8 cellular contexts compared by ENCODE assay signal in the genomic region with DNA sequence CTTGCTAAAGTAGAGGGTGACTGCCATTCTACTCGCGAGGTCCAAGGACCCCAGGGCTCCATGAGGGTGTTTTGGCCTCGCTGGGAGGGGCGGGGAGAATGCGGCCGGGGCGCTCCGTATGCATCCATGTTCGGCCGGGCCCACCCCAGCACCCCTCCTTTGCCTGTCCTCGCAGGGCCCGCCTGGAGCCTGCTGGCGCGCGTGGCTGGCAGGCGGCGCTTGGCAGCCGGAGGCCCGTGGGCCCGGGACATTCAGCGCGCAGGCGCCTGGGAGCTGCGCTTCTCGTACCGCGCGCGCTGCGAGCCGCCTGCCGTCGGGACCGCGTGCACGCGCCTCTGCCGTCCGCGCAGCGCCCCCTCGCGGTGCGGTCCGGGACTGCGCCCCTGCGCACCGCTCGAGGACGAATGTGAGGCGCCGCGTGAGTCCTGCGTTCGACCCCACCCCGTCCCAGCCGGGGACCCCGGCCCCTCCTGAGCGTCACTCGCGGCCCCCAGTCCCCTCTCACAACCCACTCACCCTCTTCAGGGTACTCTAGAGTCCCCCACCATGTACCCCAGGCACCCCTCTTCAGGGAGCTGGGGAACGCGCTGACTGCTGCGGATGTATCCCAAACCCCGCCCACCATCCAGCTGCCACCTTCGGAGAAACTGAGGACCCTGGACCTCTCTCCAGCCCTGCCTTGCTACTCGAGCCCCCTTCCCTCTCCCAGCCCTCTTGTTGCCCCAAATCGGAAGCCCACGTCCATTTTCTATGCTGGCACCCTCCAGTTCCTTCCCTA. TPM values are rescaled to one million over a fixed set of nuclear protein-coding genes. Genes with fewer than 3 reads are reported as not detected.
DNase-seq lines count a peak whose midpoint lies in the region; ATAC-seq and TF ChIP-seq lines count a peak whose summit lies in the region.

No MANE protein-coding gene starts in this region.

- peaks cover 13% of the 10 kb centered on the region for H3K36me3 Mint-ChIP-seq in brain

- peak overlapping the region in 2 of 5 experiments; percentile 2 to 24 for H3K27ac Mint-ChIP-seq in brain

- POLR2A ChIA-PET in BJ (lab: Charles Lee) = no interaction called here

- H3K36me3 ChIP-seq in BJ (ENCODE audit: control insufficient read depth, insufficient read depth, low read length) = no peaks in the 10 kb centered on the region
- H3K36me3 ChIP-seq in WERI-Rb-1 = peaks cover 22% of the 10 kb centered on the region

- peaks cover 0 to 5% (median 3%) of the 10 kb centered on the region in 5 experiments for H3K9me3 Mint-ChIP-seq in brain

- H3K4me3 ChIP-seq in BJ (ENCODE audit: low read depth, low read length) (no peak overlapping the region), WERI-Rb-1 (ENCODE audit: low read depth, low read length) (no peak overlapping the region)

- DNase-seq in BJ (ENCODE audit: low read depth) (no peak), HuH-7 (ENCODE audit: low spot score) (peak; percentile 96), WERI-Rb-1 (peak; percentile 76), left colon (peak; percentile 37 to 62), Ammon's horn (ENCODE audit: low spot score) (no peak), NCI-H2029 treated with DMSO at 0.1 percent for 48 hours (lab: John Stamatoyannopoulos, UW) (no peak)
- peak; percentile 38 for DNase-seq in stimulated activated CD8-positive, alpha-beta memory T cell treated with anti-CD3 and anti-CD28 coated beads, Interleukin-12 subunit alpha, Interleukin-12 subunit beta, amount 100 ng/mL, for 24 hours (ENCODE audit: extremely low read depth)

- TF ChIP-seq CTCF in BJ (IDR thresholded peaks at IDR 0.05; ENCODE audit: insufficient read depth, low read depth, low read length) = peak; percentile 50
- peak; percentile 85 for TF ChIP-seq CTCF in WERI-Rb-1 (IDR thresholded peaks at IDR 0.05; ENCODE audit: low read depth, low read length)
- peak; percentile 57 to 81 for TF ChIP-seq CTCF in brain (conservative IDR thresholded peaks at IDR 0.05)

- H3K27me3 ChIP-seq in BJ (ENCODE audit: control insufficient read depth, insufficient read depth, low read length) (peaks cover 24% of the 10 kb centered on the region), WERI-Rb-1 (ENCODE audit: insufficient read depth, low read depth, severe bottlenecking) (no peaks in the 10 kb centered on the region)

- ATAC-seq in left colon = peak; percentile 71

- H3K27me3 Mint-ChIP-seq in brain = peaks cover 43% of the 10 kb centered on the region

- H3K27ac ChIP-seq in WERI-Rb-1 = 0 out of 2 replicates have a peak overlapping the region, but pooled peaks have one; percentile 46

- no peaks in the 10 kb centered on the region for H3K9me3 ChIP-seq in WERI-Rb-1 (ENCODE audit: severe bottlenecking)

- intact Hi-C loops in left colon (cut with DNase I, micrococcal nuclease) = no loop called here

- H3K4me3 Mint-ChIP-seq in brain = peak overlapping the region in 3 of 5 experiments; percentile 1 to 36 (median 18)

- peaks cover 41% of the 10 kb centered on the region for H3K4me1 Mint-ChIP-seq in brain

- CTCF ChIA-PET in BJ (lab: Yijun Ruan, JAX) = interaction anchor here (0.5 to 2.3 kb wide), 16 partner anchors 10 to 64 kb away, joined by 3 to 9 read pairs (median 4); a partner anchor contains a TSS

RNA-seq across cellular contexts. Expression of a gene that starts 4.1 kb away (rescaled TPM):
- polyA plus RNA-seq in BJ (2011; rRNA removed) (0.71 and 1.0 TPM in 2 replicates), brain (ENCODE audit: insufficient read depth, low read depth, low replicate concordance) (57.3 TPM)
- 0.26 and 0.38 TPM in 2 replicates for polyA minus RNA-seq in BJ (2011; rRNA and poly(A)+ RNA removed)
- total RNA-seq in left colon = under 1 TPM in 1 of 2 donors, not detected in 1; 0.12 TPM

RNA-seq across cellular contexts. Expression of a gene that starts 12.1 kb away (rescaled TPM):
- polyA plus RNA-seq in BJ (2011; rRNA removed) (not detected in 2 replicates), brain (ENCODE audit: insufficient read depth, low read depth, low replicate concordance) (4.3 TPM)
- not detected in 2 replicates for polyA minus RNA-seq in BJ (2011; rRNA and poly(A)+ RNA removed)
- not detected for total RNA-seq in left colon

RNA-seq across cellular contexts. Expression of a gene that starts 22.2 kb away (rescaled TPM):
- polyA plus RNA-seq in BJ (2011; rRNA removed) (86.1 and 97.8 TPM in 2 replicates), brain (ENCODE audit: insufficient read depth, low read depth, low replicate concordance) (94.7 TPM)
- 55.0 and 78.8 TPM in 2 replicates for polyA minus RNA-seq in BJ (2011; rRNA and poly(A)+ RNA removed)
- 10 to 100 TPM; 40.8 to 47.8 TPM for total RNA-seq in left colon

RNA-seq across cellular contexts. Expression of a gene that starts 29.8 kb away (rescaled TPM):
- 2.2 and 2.3 TPM in 2 replicates for polyA plus RNA-seq in BJ (2011; rRNA removed)
- 1.1 and 1.3 TPM in 2 replicates for polyA minus RNA-seq in BJ (2011; rRNA and poly(A)+ RNA removed)
- 5.3 TPM for polyA plus RNA-seq in brain (ENCODE audit: insufficient read depth, low read depth, low replicate concordance)
- under 1 TPM; 0.15 to 0.75 TPM for total RNA-seq in left colon

RNA-seq across cellular contexts. Expression of a gene that starts 37.1 kb away (rescaled TPM):
- 5.5 and 7.9 TPM in 2 replicates for polyA plus RNA-seq in BJ (2011; rRNA removed)
- 2.1 and 2.2 TPM in 2 replicates for polyA minus RNA-seq in BJ (2011; rRNA and poly(A)+ RNA removed)
- polyA plus RNA-seq in brain (ENCODE audit: insufficient read depth, low read depth, low replicate concordance) = 16.7 TPM
- 10 to 100 TPM; 10.4 to 10.6 TPM for total RNA-seq in left colon

Comparison
In these comparisons a context has a peak if more than half of its experiments do, and no peak if none do; other contexts are left out.
1. DNase-seq: peak in HuH-7 (single experiment), WERI-Rb-1 (single experiment), left colon (2 of 2) and stimulated activated CD8-positive, alpha-beta memory T cell treated with anti-CD3 and anti-CD28 coated beads, Interleukin-12 subunit alpha, Interleukin-12 subunit beta, amount 100 ng/mL, for 24 hours (single experiment); none in BJ (single experiment), Ammon's horn (single experiment) and NCI-H2029 treated with DMSO at 0.1 percent for 48 hours (single experiment).
2. RNA of a gene that starts 4.1 kb away (polyA plus RNA-seq): 57.3 TPM in brain (single experiment); 0.71 to 1.0 TPM in BJ; every median in the first group is over 10 times any median in the second.
3. Peak in every context shown above with its lines, with median percentiles within 50 percentile points of each other: CTCF ChIP-seq.